Comparison of ENCODE assay signal across 8 cellular contexts in the genomic region with DNA sequence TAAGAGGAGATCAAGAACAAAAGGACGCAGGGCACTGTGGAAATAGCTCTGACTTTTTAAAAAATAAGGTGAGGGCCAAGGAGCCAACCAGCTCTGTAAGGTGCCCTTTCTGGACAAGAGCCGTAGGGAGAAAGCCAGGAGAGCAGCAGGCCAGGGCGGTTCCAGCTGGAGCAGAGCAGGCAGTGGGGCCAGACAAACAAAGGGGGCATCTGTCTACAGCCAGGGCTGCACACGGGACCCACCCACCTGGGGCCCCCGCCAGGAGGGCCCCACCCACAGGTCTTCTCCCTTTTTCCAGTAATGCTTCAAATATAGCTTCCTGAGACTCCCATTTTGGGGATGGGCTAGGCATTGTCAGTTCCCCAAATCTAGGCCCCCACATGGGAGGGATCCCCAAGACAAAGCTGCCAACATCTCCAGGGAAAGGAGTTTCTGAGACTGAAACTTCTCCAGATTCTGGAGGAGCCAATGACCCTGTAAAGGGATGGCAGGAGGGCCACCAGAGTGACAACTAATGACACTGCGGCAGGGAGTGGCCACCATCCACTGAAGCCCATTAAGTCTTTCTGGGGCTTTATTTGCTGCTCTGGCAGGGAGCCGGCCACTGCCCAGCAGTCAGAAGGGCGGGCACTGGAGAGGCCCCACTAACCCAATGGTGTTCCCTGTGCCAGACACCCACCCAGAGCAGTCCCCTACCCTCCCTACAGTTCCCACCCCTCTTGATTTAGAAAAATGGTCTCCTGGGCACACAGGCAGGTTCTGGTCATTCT. TPM values are rescaled to one million over a fixed set of nuclear protein-coding genes. Genes with fewer than 3 reads are reported as not detected.
DNase-seq lines count a peak whose midpoint lies in the region; ATAC-seq and TF ChIP-seq lines count a peak whose summit lies in the region.
"Had no signal": no experiment of that assay in that cellular context is flagged by ENCODE, and none has a peak within 500 bp of the region (broad histone marks: within the 10 kb centered on the region; RNA-seq: fewer than 3 reads in every experiment).

No MANE protein-coding gene starts in this region.

- DNase-seq in HCT116 (ENCODE audit: low read depth, low spot score) (no peak), glutamatergic neuron (peak; percentile 62), NCI-H1105 treated with DMSO at 0.1 percent for 48 hours (lab: John Stamatoyannopoulos, UW) (no peak)

- RAD21 ChIA-PET in HCT116 (lab: Charles Lee; ENCODE audit: low non-redundant PET in 1 of 2, low total read pairs in 2 of 2, uncharacterized antibody in 2 of 2, unreplicated experiment in 2 of 2) = interaction anchor here in 1 of 2 experiments (0.8 kb wide), 1 partner anchor 105 kb away, joined by 3 read pairs; no protein-coding TSS in a partner anchor

- H3K27me3 ChIP-seq in HCT116 (ENCODE audit: insufficient read depth, low read length) (no peaks in the 10 kb centered on the region), skeletal muscle satellite cell (ENCODE audit: control insufficient read depth, insufficient read depth, low read length) (no peaks in the 10 kb centered on the region)

- ATAC-seq in HCT116 (no peak), HG03175 (IDR thresholded peaks at IDR 0.05; ENCODE audit: unreplicated experiment) (no peak), HG03521 (IDR thresholded peaks at IDR 0.05; ENCODE audit: unreplicated experiment) (no peak)

- peaks cover 0 to 4% of the 10 kb centered on the region in 2 experiments; a peak in 2 of 4 replicates for H3K36me3 ChIP-seq in HCT116 (ENCODE audit: control insufficient read depth in 1 of 2, insufficient read depth in 2 of 2, low read length in 2 of 2)
- H3K36me3 ChIP-seq in skeletal muscle satellite cell (ENCODE audit: insufficient read depth, low read length) = peaks cover 8% of the 10 kb centered on the region

- 0 out of 2 replicates have a peak overlapping the region, but pooled peaks have one; percentile 72 for H3K9ac ChIP-seq in HCT116 (ENCODE audit: low read length)
- H3K9ac ChIP-seq in skeletal muscle satellite cell (ENCODE audit: low read depth, low read length) = peak overlapping the region; percentile 87

- no peak for TF ChIP-seq POLR2A in HCT116 (IDR thresholded peaks at IDR 0.05; ENCODE audit: borderline replicate concordance, extremely low read depth, insufficient read depth, insufficient read length)

- no TSS peak for BruUV-seq in HCT116 (replicated peaks; lab: Mats Ljungman, UMichigan)

- H4K20me1 ChIP-seq in HCT116 (ENCODE audit: insufficient read depth) = peaks cover 9% of the 10 kb centered on the region; the same call in 1 of the 2 replicates

- H3K27ac Mint-ChIP-seq in glutamatergic neuron (ENCODE audit: unreplicated experiment) = peak overlapping the region; percentile 100
- H3K27ac Mint-ChIP-seq: activated naive CD4-positive, alpha-beta T cell treated with anti-CD3 and anti-CD28 coated beads for 36 hours had no signal

- TF ChIP-seq CTCF in HCT116 (IDR thresholded peaks at IDR 0.05 in 2 of 3, conservative IDR thresholded peaks at IDR 0.05 in 1 of 3; ENCODE audit: borderline replicate concordance in 1 of 3, insufficient read depth in 1 of 3, low read depth in 2 of 3, low read length in 2 of 3) (no peak), VCaP (conservative IDR thresholded peaks at IDR 0.05) (no peak), glutamatergic neuron (IDR thresholded peaks at IDR 0.05; ENCODE audit: partially characterized antibody, unreplicated experiment) (no peak)

- intact Hi-C loops in HCT116 (cut with micrococcal nuclease) = loop anchor here (2.0 to 5.0 kb wide), 2 partner anchors 178 to 381 kb away; no protein-coding TSS in a partner anchor

- peaks cover 40% of the 10 kb centered on the region for H3K27me3 Mint-ChIP-seq in glutamatergic neuron (ENCODE audit: unreplicated experiment)

- peaks cover 36% of the 10 kb centered on the region for H3K9me3 Mint-ChIP-seq in glutamatergic neuron (ENCODE audit: unreplicated experiment)
- H3K9me3 Mint-ChIP-seq: activated naive CD4-positive, alpha-beta T cell treated with anti-CD3 and anti-CD28 coated beads for 36 hours had no signal

- peaks cover 21% of the 10 kb centered on the region for H3K79me2 ChIP-seq in HCT116 (ENCODE audit: insufficient read depth, low read length)

- H2AFZ ChIP-seq in HCT116 (ENCODE audit: low read depth, low read length, poor library complexity, severe bottlenecking) = no peak overlapping the region

- H3K9me3 ChIP-seq in HCT116 (ENCODE audit: control insufficient read depth in 1 of 2, insufficient read depth in 1 of 2, low read depth in 1 of 2, low read length in 2 of 2) (no peaks in the 10 kb centered on the region), skeletal muscle satellite cell (replicated peaks; ENCODE audit: low read length) (no peaks in the 10 kb centered on the region)

- H3K4me3 ChIP-seq in HCT116 (replicated peaks in 1 of 2; ENCODE audit: low read depth in 1 of 2, low read length in 2 of 2) = peak overlapping the region; percentile 78 to 88
- H3K4me3 ChIP-seq in skeletal muscle satellite cell (ENCODE audit: low read length) = peak overlapping the region; percentile 96

- H3K4me2 ChIP-seq in HCT116 (ENCODE audit: low read length) = peak overlapping the region; percentile 97
- peak overlapping the region; percentile 95 for H3K4me2 ChIP-seq in skeletal muscle satellite cell (ENCODE audit: low read length)

- POLR2A ChIA-PET in HCT116 (lab: Charles Lee) = no interaction called here

- H3K9me2 ChIP-seq in HCT116 (ENCODE audit: insufficient read depth) = no peaks in the 10 kb centered on the region

- H3K27ac ChIP-seq in HCT116 (ENCODE audit: low read depth, low read length) (peak overlapping the region; percentile 7; the same call in 1 of the 2 replicates), VCaP (peak overlapping the region; percentile 83)

- CTCF ChIA-PET in HCT116 (lab: Charles Lee) = interaction anchor here (1.3 to 2.7 kb wide), 3 partner anchors 12 to 179 kb away, joined by 3 to 20 read pairs (median 6); no protein-coding TSS in a partner anchor

- H3K36me3 Mint-ChIP-seq in glutamatergic neuron (ENCODE audit: unreplicated experiment) = peaks cover 4% of the 10 kb centered on the region

- TF ChIP-seq RAD21 in HCT116 (IDR thresholded peaks at IDR 0.05; ENCODE audit: low read depth) = no peak

- H3K4me1 ChIP-seq in HCT116 (ENCODE audit: control insufficient read depth in 1 of 2, insufficient read depth in 2 of 2, low read length in 2 of 2) = peaks cover 14 to 29% of the 10 kb centered on the region in 2 experiments
- H3K4me1 ChIP-seq in skeletal muscle satellite cell (ENCODE audit: control insufficient read depth, insufficient read depth, low read length) = peaks cover 30% of the 10 kb centered on the region

- H3K4me1 Mint-ChIP-seq in glutamatergic neuron (ENCODE audit: low read depth, unreplicated experiment) = peaks cover 11% of the 10 kb centered on the region

- H3K4me3 Mint-ChIP-seq in glutamatergic neuron (ENCODE audit: unreplicated experiment) = peak overlapping the region; percentile 99

TF ChIP-seq in HCT116, 20 proteins besides CTCF, POLR2A, EP300 and RAD21:
- TF ChIP-seq MAX (IDR thresholded peaks at IDR 0.05) = no peak
- no peak for TF ChIP-seq POLR2AphosphoS5 (IDR thresholded peaks at IDR 0.05; ENCODE audit: low read depth, low read length)
- TF ChIP-seq TCF7L2 (IDR thresholded peaks at IDR 0.05; ENCODE audit: borderline replicate concordance, extremely low read depth, insufficient read depth, insufficient read length) = no peak
- TF ChIP-seq ZFX (IDR thresholded peaks at IDR 0.05) = no peak
- TF ChIP-seq EGR1 (IDR thresholded peaks at IDR 0.05; ENCODE audit: low read depth) = no peak
TF ChIP-seq in HCT116: peak in this region for 0.

RNA-seq across cellular contexts. Expression of gene ZFTA, which starts 1.9 kb away (rescaled TPM):
- 14.7 TPM for total RNA-seq in HCT116 (2021; ENCODE audit: unreplicated experiment)
- polyA plus RNA-seq in HCT116 (2012) = 6.3 and 7.2 TPM in 2 replicates
- total RNA-seq in glutamatergic neuron (ENCODE audit: unreplicated experiment) = 216 TPM
- 13.4 and 15.3 TPM in 2 replicates for total RNA-seq in skeletal muscle satellite cell (2012; rRNA removed)

RNA-seq across cellular contexts. Expression of gene SPINDOC, which starts 46.6 kb away (rescaled TPM):
- total RNA-seq in HCT116 (2021; ENCODE audit: unreplicated experiment) (50.9 TPM), glutamatergic neuron (ENCODE audit: unreplicated experiment) (83.7 TPM)
- 46.0 and 47.4 TPM in 2 replicates for polyA plus RNA-seq in HCT116 (2012)
- total RNA-seq in skeletal muscle satellite cell (2012; rRNA removed) = 13.3 and 15.2 TPM in 2 replicates

Comparison
In these comparisons a context has a peak if more than half of its experiments do, and no peak if none do; other contexts are left out.
1. RNA of gene ZFTA, which starts 1.9 kb away (total RNA-seq): 216 TPM in glutamatergic neuron (single experiment); 14.7 TPM in HCT116 (single experiment); every median in the first group is over 10 times any median in the second.